Comparison of ENCODE assay signal across 9 cellular contexts in the genomic region with DNA sequence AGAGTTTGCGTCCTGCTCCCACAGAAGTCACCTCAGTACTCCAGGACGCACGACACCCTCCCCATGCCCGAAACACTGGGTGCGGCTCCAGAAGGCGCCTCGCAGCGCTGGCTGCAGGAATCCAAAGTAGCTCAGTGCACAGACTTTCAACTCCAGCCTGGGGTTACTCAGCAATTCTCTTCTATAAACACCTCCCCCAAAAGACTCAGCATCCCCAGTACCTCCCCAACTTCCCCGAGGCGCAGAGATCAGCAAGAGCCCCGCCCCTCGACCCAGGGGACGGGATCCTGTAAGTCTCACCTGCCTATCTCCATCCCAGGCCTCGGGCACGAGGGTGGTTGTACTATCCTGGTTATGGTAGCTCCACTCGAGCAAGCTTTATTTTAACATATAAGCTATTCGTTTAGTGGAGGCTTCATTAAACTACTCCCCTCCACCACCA.
DNase-seq lines count a peak whose midpoint lies in the region; ATAC-seq and TF ChIP-seq lines count a peak whose summit lies in the region.
"Had no signal": no experiment of that assay in that cellular context is flagged by ENCODE, and none has a peak within 500 bp of the region (broad histone marks: within the 10 kb centered on the region; RNA-seq: fewer than 3 reads in every experiment).

No MANE protein-coding gene starts in this region.

- DNase-seq in BJ (ENCODE audit: low read depth) (no peak), amniotic epithelial cell (ENCODE audit: low read depth) (peak; percentile 18), kidney tubule cell (ENCODE audit: low spot score) (peak; percentile 35), adrenal gland (no peak), substantia nigra (lab: John Stamatoyannopoulos, UW) (no peak)

- H3K36me3 ChIP-seq in BJ (ENCODE audit: control insufficient read depth, insufficient read depth, low read length), result no peaks in the 10 kb centered on the region
- no peaks in the 10 kb centered on the region for H3K36me3 ChIP-seq in HUES64 (ENCODE audit: insufficient read depth, low read length)
- no peaks in the 10 kb centered on the region for H3K36me3 ChIP-seq in adrenal gland (replicated peaks in 1 of 2)

- TF ChIP-seq POLR2A in adrenal gland (IDR thresholded peaks at IDR 0.05), result no peak

- intact Hi-C loops in adrenal gland (cut with DNase I), result no loop called here

- peak overlapping the region; percentile 12 for H3K9ac ChIP-seq in HUES64 (ENCODE audit: low read depth, low read length)

- H3K9me3 ChIP-seq in HUES64 (ENCODE audit: insufficient read depth, low read depth, low read length), result no peaks in the 10 kb centered on the region
- H3K9me3 ChIP-seq in adrenal gland (replicated peaks in 1 of 3), result no peaks in the 10 kb centered on the region

- H3K27me3 ChIP-seq in BJ (ENCODE audit: control insufficient read depth, insufficient read depth, low read length), result no peaks in the 10 kb centered on the region
- H3K27me3 ChIP-seq in HUES64 (ENCODE audit: insufficient read depth, low read length), result peaks cover 76% of the 10 kb centered on the region
- peaks cover 32% of the 10 kb centered on the region for H3K27me3 ChIP-seq in adrenal gland

- POLR2A ChIA-PET in BJ (lab: Charles Lee), result no interaction called here

- H3K4me1 ChIP-seq in HUES64 (ENCODE audit: insufficient read depth, low read length), result peaks cover 14% of the 10 kb centered on the region
- H3K4me1 ChIP-seq in adrenal gland (replicated peaks in 1 of 2), result peaks cover 13 to 27% of the 10 kb centered on the region in 2 donors

- CTCF ChIA-PET in BJ (lab: Yijun Ruan, JAX), result interaction anchor here (0.7 to 1.2 kb wide), 3 partner anchors 26 to 137 kb away, joined by 3 read pairs; no protein-coding TSS in a partner anchor

- 1% methylated on average over 13 of the region's 17 CpGs for WGBS in HUES64
- 28 to 33% (median 31%) methylated on average over 16 to 17 of the region's 17 CpGs for WGBS in adrenal gland, 4 donors

- no peak for TF ChIP-seq CTCF in BJ (IDR thresholded peaks at IDR 0.05; ENCODE audit: insufficient read depth, low read depth, low read length)
- TF ChIP-seq CTCF in adrenal gland (IDR thresholded peaks at IDR 0.05), result no peak

- no peak for ATAC-seq in HG02970 (IDR thresholded peaks at IDR 0.05; ENCODE audit: low FRiP score, unreplicated experiment)
- ATAC-seq in GM19397 (IDR thresholded peaks at IDR 0.05; ENCODE audit: unreplicated experiment), result no peak

- H3K27ac ChIP-seq in HUES64 (ENCODE audit: low read depth, low read length) (peak overlapping the region; percentile 65; the same call in 1 of the 2 replicates), adrenal gland (no peak overlapping the region), substantia nigra (ENCODE audit: low read depth, low read length, poor library complexity, severe bottlenecking) (no peak overlapping the region)

- H3K4me3 ChIP-seq in BJ (ENCODE audit: low read depth, low read length) (peak overlapping the region; percentile 61), HUES64 (ENCODE audit: low read length) (peak overlapping the region; percentile 67), adrenal gland (peak overlapping the region in 1 of 4 donors; percentile 49)
- H3K4me3 ChIP-seq: lung had no signal

Comparison
In these comparisons a context has a peak if more than half of its experiments do, and no peak if none do; other contexts are left out.
1. DNase-seq: peak in amniotic epithelial cell (single experiment) and kidney tubule cell (single experiment); none in BJ (single experiment), adrenal gland (0 of 7) and substantia nigra (0 of 49).